13 cellular contexts compared by ENCODE assay signal in genomic region chr1:25356848-25357247, GRCh38. TPM values are rescaled to one million over a fixed set of nuclear protein-coding genes. Genes with fewer than 3 reads are reported as not detected.
A peak's percentile ranks its signal among the peaks of the same experiment; 100 is the strongest.
DNase-seq lines count a peak whose midpoint lies in the region; ATAC-seq and TF ChIP-seq lines count a peak whose summit lies in the region.
"Had no signal": no experiment of that assay in that cellular context is flagged by ENCODE, and none has a peak within 500 bp of the region (broad histone marks: within the 10 kb centered on the region; RNA-seq: fewer than 3 reads in every experiment).

No MANE protein-coding gene starts in this region.

- no peaks in the 10 kb centered on the region for H3K9me3 Mint-ChIP-seq in CD4-positive, alpha-beta memory T cell
- no peaks in the 10 kb centered on the region for H3K9me3 Mint-ChIP-seq in activated naive CD8-positive, alpha-beta T cell (ENCODE audit: low read depth)

- peak overlapping the region in 2 of 8 donors; percentile 44 to 68 for H3K4me3 Mint-ChIP-seq in CD4-positive, alpha-beta memory T cell
- H3K4me3 Mint-ChIP-seq in activated naive CD8-positive, alpha-beta T cell: peak overlapping the region; percentile 42

- no peak for TF ChIP-seq CTCF in foreskin fibroblast (IDR thresholded peaks at IDR 0.05; ENCODE audit: low read depth, low read length)
- no peak for TF ChIP-seq CTCF in tibial artery (IDR thresholded peaks at IDR 0.05)

- H3K4me1 Mint-ChIP-seq in CD4-positive, alpha-beta memory T cell: peaks cover 16 to 33% (median 20%) of the 10 kb centered on the region in 4 donors
- peaks cover 35% of the 10 kb centered on the region for H3K4me1 Mint-ChIP-seq in activated naive CD8-positive, alpha-beta T cell (ENCODE audit: low read depth)

- peaks cover 34% of the 10 kb centered on the region for H3K4me1 ChIP-seq in CD4-positive, alpha-beta memory T cell (ENCODE audit: insufficient read depth, low read length)
- H3K4me1 ChIP-seq in tibial artery: peaks cover 0 to 26% (median under 1%) of the 10 kb centered on the region in 4 donors

- peaks cover 44 to 64% of the 10 kb centered on the region in 2 donors for H3K36me3 Mint-ChIP-seq in CD4-positive, alpha-beta memory T cell
- H3K36me3 Mint-ChIP-seq in activated naive CD8-positive, alpha-beta T cell: peaks cover 7% of the 10 kb centered on the region

- POLR2A ChIA-PET in CD4-positive, alpha-beta memory T cell (lab: Charles Lee; ENCODE audit: partially characterized antibody): interaction anchor here (1.0 kb wide), 1 partner anchor 7 kb away, joined by 3 read pairs; no protein-coding TSS in a partner anchor

- no peak for ATAC-seq in HG03159 (IDR thresholded peaks at IDR 0.05; ENCODE audit: unreplicated experiment)

- H3K27me3 ChIP-seq in CD4-positive, alpha-beta memory T cell (ENCODE audit: insufficient read depth, low read length): no peaks in the 10 kb centered on the region
- H3K27me3 ChIP-seq in tibial artery: no peaks in the 10 kb centered on the region
- H3K27me3 ChIP-seq: esophagus muscularis mucosa, MG63, neutrophil had no signal

- DNase-seq in CD4-positive, alpha-beta memory T cell: no peak
- DNase-seq in HCEC 1CT: peak; percentile 52
- DNase-seq in foreskin fibroblast: peak; percentile 38 to 73
- DNase-seq in tibial artery: no peak
- no peak for DNase-seq in NCI-H526 treated with DMSO at 0.1 percent for 48 hours (lab: John Stamatoyannopoulos, UW)
- DNase-seq: H7; MG63; NK-92 treated with Interleukin-12 subunit alpha and Interleukin-12 subunit beta, amount 100 ng/mL, for 24 hours had no signal

- no peak overlapping the region for H3K27ac ChIP-seq in CD4-positive, alpha-beta memory T cell (ENCODE audit: low read depth, low read length)
- H3K27ac ChIP-seq in tibial artery: no peak overlapping the region
- H3K27ac ChIP-seq: esophagus muscularis mucosa, neutrophil had no signal

- H3K27ac Mint-ChIP-seq in CD4-positive, alpha-beta memory T cell: peak overlapping the region; percentile 75 to 95 (median 85)
- H3K27ac Mint-ChIP-seq in activated naive CD8-positive, alpha-beta T cell: peak overlapping the region; percentile 85

- H3K9me3 ChIP-seq in CD4-positive, alpha-beta memory T cell (ENCODE audit: control insufficient read depth in 1 of 2, low read length in 2 of 2): no peaks in the 10 kb centered on the region
- no peaks in the 10 kb centered on the region for H3K9me3 ChIP-seq in tibial artery
- H3K9me3 ChIP-seq: esophagus muscularis mucosa, MG63, neutrophil had no signal

- H3K4me3 ChIP-seq in CD4-positive, alpha-beta memory T cell (ENCODE audit: low read length in 2 of 2): no peak overlapping the region
- H3K4me3 ChIP-seq in foreskin fibroblast (ENCODE audit: low read depth in 1 of 2, low read length in 2 of 2) (no peak overlapping the region), tibial artery (no peak overlapping the region)
- H3K4me3 ChIP-seq: esophagus muscularis mucosa, lung, MG63 had no signal

- H3K27me3 Mint-ChIP-seq in CD4-positive, alpha-beta memory T cell: no peaks in the 10 kb centered on the region
- no peaks in the 10 kb centered on the region for H3K27me3 Mint-ChIP-seq in activated naive CD8-positive, alpha-beta T cell

- CTCF ChIA-PET in CD4-positive, alpha-beta memory T cell (lab: Charles Lee; ENCODE audit: partially characterized antibody): no interaction called here

- intact Hi-C loops in CD4-positive, alpha-beta memory T cell (cut with micrococcal nuclease): no loop called here
- intact Hi-C loops in tibial artery (cut with DNase I; ENCODE audit: low total_unique reads): no loop called here

- H3K36me3 ChIP-seq in CD4-positive, alpha-beta memory T cell (ENCODE audit: insufficient read depth, low read length): peaks cover 56% of the 10 kb centered on the region
- peaks cover 67 to 85% (median 71%) of the 10 kb centered on the region in 3 donors for H3K36me3 ChIP-seq in tibial artery

RNA-seq across cellular contexts. Expression of gene TMEM50A, which starts 18.7 kb away (rescaled TPM):
- total RNA-seq in CD4-positive, alpha-beta memory T cell: 10 to 100 TPM; 90.9 to 95.3 TPM
- polyA plus RNA-seq in CD4-positive, alpha-beta memory T cell: 100 to 1,000 TPM; 192 to 280 TPM

Comparison
In these comparisons a context has a peak if more than half of its experiments do, and no peak if none do; other contexts are left out.
1. DNase-seq: peak in HCEC 1CT (single experiment) and foreskin fibroblast (2 of 2); none in CD4-positive, alpha-beta memory T cell (0 of 5), tibial artery (0 of 2) and NCI-H526 treated with DMSO at 0.1 percent for 48 hours (single experiment).